Comparison of ENCODE assay signal across 8 cellular contexts in the genomic region with DNA sequence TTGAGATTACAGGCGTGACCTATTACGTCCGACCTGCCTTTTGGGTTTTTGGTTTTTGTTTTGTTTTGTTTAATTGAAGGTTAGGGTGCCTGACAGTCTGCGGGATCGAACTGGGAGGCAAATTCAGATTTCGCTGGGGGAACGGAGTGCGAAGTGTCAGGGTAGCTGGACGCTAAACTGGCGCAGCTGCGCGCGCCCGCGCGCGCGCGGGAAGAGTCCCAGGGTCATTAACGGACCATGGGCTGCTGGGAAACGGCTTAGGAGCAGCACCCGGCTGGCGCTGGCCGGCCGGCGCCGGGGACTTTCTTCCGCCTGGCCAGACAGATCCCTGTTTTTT. TPM values are rescaled to one million over a fixed set of nuclear protein-coding genes. Genes with fewer than 3 reads are reported as not detected.
A peak's percentile ranks its signal among the peaks of the same experiment; 100 is the strongest.
DNase-seq lines count a peak whose midpoint lies in the region; ATAC-seq, FAIRE-seq and TF ChIP-seq lines count a peak whose summit lies in the region.

No MANE protein-coding gene starts in this region.

- ATAC-seq in GM23338 (peak; percentile 85), HG03342 (IDR thresholded peaks at IDR 0.05; ENCODE audit: unreplicated experiment) (no peak)

- H3K9ac ChIP-seq in kidney (ENCODE audit: low read length in 2 of 2) = peak overlapping the region; percentile 95 to 100

- no peaks in the 10 kb centered on the region for H3K9me2 ChIP-seq in GM23338 (ENCODE audit: insufficient read depth)

- peak overlapping the region; percentile 99 for H3K27ac Mint-ChIP-seq in Caco-2 (ENCODE audit: unreplicated experiment)
- peak overlapping the region; percentile 99 for H3K27ac Mint-ChIP-seq in GM23338

- H3K27me3 Mint-ChIP-seq in Caco-2 (ENCODE audit: insufficient read depth, unreplicated experiment) (no peaks in the 10 kb centered on the region), GM23338 (ENCODE audit: insufficient read depth, low read depth, poor library complexity) (peaks cover 33% of the 10 kb centered on the region)

- peaks cover 51% of the 10 kb centered on the region for H3F3A ChIP-seq in GM23338 (replicated peaks; ENCODE audit: low read depth)

- intact Hi-C loops in Caco-2 (cut with micrococcal nuclease; ENCODE audit: unreplicated experiment) = loop anchor here (1.0 kb wide), 1 partner anchor 29 kb away; no protein-coding TSS in a partner anchor
- intact Hi-C loops in kidney (cut with DNase I) = no loop called here

- peak overlapping the region; percentile 30; the same call in 1 of the 2 replicates for H2AFZ ChIP-seq in GM23338

- DNase-seq in Caco-2 (peak; percentile 90), GM23338 (ENCODE audit: low spot score) (peak; percentile 94), NCI-H1436 treated with DMSO at 0.1 percent for 48 hours (lab: John Stamatoyannopoulos, UW) (peak; percentile 41), SW480 (ENCODE audit: low spot score) (peak; percentile 84), cerebellum (ENCODE audit: low spot score) (peak; percentile 89), kidney (peak; percentile 94)
- peak; percentile 45 to 58 for DNase-seq in stimulated activated CD4-positive, alpha-beta T cell treated with anti-CD3 and anti-CD28 coated beads, Interleukin-15, amount 100 ng/mL, for 48 hours (ENCODE audit: low read depth in 2 of 2)

- peak overlapping the region; percentile 99 for H3K4me2 ChIP-seq in GM23338

- H3K27ac ChIP-seq in GM23338 (ENCODE audit: low read depth) = peak overlapping the region; percentile 83
- H3K27ac ChIP-seq in kidney (ENCODE audit: low read depth in 2 of 2, low read length in 2 of 2) = peak overlapping the region; percentile 95 to 99

- FAIRE-seq in kidney (lab: Jason Lieb, UNC) = no peak

- H3K27me3 ChIP-seq in Caco-2 (replicated peaks; ENCODE audit: control insufficient read depth, insufficient read depth, low read length) (no peaks in the 10 kb centered on the region), GM23338 (ENCODE audit: insufficient read depth) (no peaks in the 10 kb centered on the region)

- H3K4me1 ChIP-seq in Caco-2 (peaks cover 13% of the 10 kb centered on the region), GM23338 (ENCODE audit: insufficient read depth) (peaks cover 28% of the 10 kb centered on the region), kidney (ENCODE audit: control insufficient read depth in 1 of 2, insufficient read depth in 1 of 2, low read depth in 1 of 2, low read length in 2 of 2) (peaks cover 17 to 21% of the 10 kb centered on the region in 2 donors)

- H3K79me2 ChIP-seq in GM23338 (replicated peaks; ENCODE audit: insufficient read depth) = peaks cover 67% of the 10 kb centered on the region

- peaks cover 37% of the 10 kb centered on the region for H4K20me1 ChIP-seq in GM23338 (replicated peaks; ENCODE audit: insufficient read depth)

- H3K4me3 Mint-ChIP-seq in Caco-2 (ENCODE audit: unreplicated experiment) (peak overlapping the region; percentile 96), GM23338 (peak overlapping the region; percentile 97)

- H3K36me3 Mint-ChIP-seq in Caco-2 (ENCODE audit: insufficient read depth, unreplicated experiment) (peaks cover 65% of the 10 kb centered on the region), GM23338 (ENCODE audit: low read depth) (peaks cover 52% of the 10 kb centered on the region)

- H3K9me3 Mint-ChIP-seq in Caco-2 (ENCODE audit: unreplicated experiment) = no peaks in the 10 kb centered on the region
- H3K9me3 Mint-ChIP-seq in GM23338 = peaks cover 11% of the 10 kb centered on the region; the same call in 2 of the 3 replicates

- H3K4me3 ChIP-seq in Caco-2 (ENCODE audit: low read depth, low read length) (peak overlapping the region; percentile 86), GM23338 (peak overlapping the region; percentile 84), kidney (ENCODE audit: low read length in 2 of 2) (peak overlapping the region; percentile 90 to 95)

- BruUV-seq in Caco-2 (replicated peaks; lab: Mats Ljungman, UMichigan) = no TSS peak

- POLR2A ChIA-PET in Caco-2 (lab: Charles Lee) = interaction anchor here (0.6 to 2.0 kb wide), 7 partner anchors 19 to 420 kb away, joined by 3 to 20 read pairs (median 7); a partner anchor contains a TSS

- H3K4me1 Mint-ChIP-seq in Caco-2 (ENCODE audit: low read depth, unreplicated experiment) (peaks cover 18% of the 10 kb centered on the region), GM23338 (peaks cover 30% of the 10 kb centered on the region)

- CTCF ChIA-PET in Caco-2 (lab: Charles Lee) = interaction anchor here (1.0 kb wide), 1 partner anchor 154 kb away, joined by 5 read pairs; no protein-coding TSS in a partner anchor

- peaks cover 9% of the 10 kb centered on the region for H3K36me3 ChIP-seq in Caco-2 (ENCODE audit: control insufficient read depth, insufficient read depth, low read length)
- peaks cover 36% of the 10 kb centered on the region for H3K36me3 ChIP-seq in GM23338 (ENCODE audit: insufficient read depth)
- H3K36me3 ChIP-seq in kidney (ENCODE audit: control insufficient read depth in 1 of 2, insufficient read depth in 2 of 2, low read length in 2 of 2) = peaks cover 9 to 12% of the 10 kb centered on the region in 2 donors

- H3K9me3 ChIP-seq in Caco-2 (no peaks in the 10 kb centered on the region), kidney (ENCODE audit: control insufficient read depth in 1 of 2, low read length in 2 of 2) (no peaks in the 10 kb centered on the region)

- TF ChIP-seq CTCF in Caco-2 (IDR thresholded peaks at IDR 0.05; ENCODE audit: insufficient read depth in 1 of 2, low read depth in 1 of 2, low read length in 1 of 2, severe bottlenecking in 1 of 2, unreplicated experiment in 1 of 2) = no peak
- no peak for TF ChIP-seq CTCF in GM23338 (conservative IDR thresholded peaks at IDR 0.05; ENCODE audit: low read depth in 2 of 2)
- TF ChIP-seq CTCF in kidney (IDR thresholded peaks at IDR 0.05; ENCODE audit: borderline replicate concordance, extremely low read depth, insufficient read depth) = no peak

TF ChIP-seq in GM23338, 12 proteins besides CTCF, POLR2A, EP300 and RAD21 (continues in another document):
- TF ChIP-seq ZNF331 (CRISPR knock-in tag; IDR thresholded peaks at IDR 0.05; ENCODE audit: low read depth) = no peak

RNA-seq across cellular contexts. Expression of a gene that starts 6.8 kb away (rescaled TPM):
- total RNA-seq in Caco-2 (2022) (99.0 and 112 TPM in 2 replicates), cerebellum (97.4 TPM), kidney (142 TPM)
- total RNA-seq in GM23338 (2014; rRNA removed; shearing (Covaris generic)) = 102 and 113 TPM in 2 replicates
- polyA plus RNA-seq in GM23338 (2016; fragmentation: Nextera tagmentation; extraction: Ambion mirVana) (25.9 and 31.7 TPM in 2 replicates), kidney (ENCODE audit: insufficient read depth, low read depth, low replicate concordance) (175 TPM)

RNA-seq across cellular contexts. Expression of a gene that starts 19.0 kb away (rescaled TPM):
- 77.3 and 96.9 TPM in 2 replicates for total RNA-seq in Caco-2 (2022)
- total RNA-seq in GM23338 (2014; rRNA removed; shearing (Covaris generic)) = 57.1 and 58.3 TPM in 2 replicates
- polyA plus RNA-seq in GM23338 (2016; fragmentation: Nextera tagmentation; extraction: Ambion mirVana) = 36.1 and 39.1 TPM in 2 replicates
- total RNA-seq in cerebellum = 71.1 TPM
- 133 TPM for total RNA-seq in kidney
- polyA plus RNA-seq in kidney (ENCODE audit: insufficient read depth, low read depth, low replicate concordance) = 209 TPM

RNA-seq across cellular contexts. Expression of a gene that starts 19.3 kb away (rescaled TPM):
- total RNA-seq in Caco-2 (2022) (0.86 and 1.6 TPM in 2 replicates), cerebellum (4.2 TPM), kidney (1.7 TPM)
- 0.50 and 0.83 TPM in 2 replicates for total RNA-seq in GM23338 (2014; rRNA removed; shearing (Covaris generic))
- polyA plus RNA-seq in GM23338 (2016; fragmentation: Nextera tagmentation; extraction: Ambion mirVana) (0.44 and 0.49 TPM in 2 replicates), kidney (ENCODE audit: insufficient read depth, low read depth, low replicate concordance) (2.3 TPM)

RNA-seq across cellular contexts. Expression of a gene that starts 27.6 kb away (rescaled TPM):
- total RNA-seq in Caco-2 (2022) (56.3 and 61.2 TPM in 2 replicates), cerebellum (17.7 TPM), kidney (41.6 TPM)
- total RNA-seq in GM23338 (2014; rRNA removed; shearing (Covaris generic)) = 93.5 and 106 TPM in 2 replicates
- polyA plus RNA-seq in GM23338 (2016; fragmentation: Nextera tagmentation; extraction: Ambion mirVana) (140 and 143 TPM in 2 replicates), kidney (ENCODE audit: insufficient read depth, low read depth, low replicate concordance) (70.6 TPM)

RNA-seq across cellular contexts. Expression of a gene that starts 28.3 kb away (rescaled TPM):
- total RNA-seq in Caco-2 (2022) (173 and 176 TPM in 2 replicates), cerebellum (11.7 TPM), kidney (66.9 TPM)
- 41.1 and 47.4 TPM in 2 replicates for total RNA-seq in GM23338 (2014; rRNA removed; shearing (Covaris generic))
- polyA plus RNA-seq in GM23338 (2016; fragmentation: Nextera tagmentation; extraction: Ambion mirVana) (31.4 and 32.3 TPM in 2 replicates), kidney (ENCODE audit: insufficient read depth, low read depth, low replicate concordance) (131 TPM)

Comparison
In these comparisons a context has a peak if more than half of its experiments do, and no peak if none do; other contexts are left out.
1. DNase-seq: peak in every context shown above with its lines; median percentile 94 in GM23338; 94 in kidney; 90 in Caco-2; 89 in cerebellum; 84 in SW480; 52 in stimulated activated CD4-positive, alpha-beta T cell treated with anti-CD3 and anti-CD28 coated beads, Interleukin-15, amount 100 ng/mL, for 48 hours; 41 in NCI-H1436 treated with DMSO at 0.1 percent for 48 hours.